ENCODE assay signal across 1 cellular context in the genomic region with DNA sequence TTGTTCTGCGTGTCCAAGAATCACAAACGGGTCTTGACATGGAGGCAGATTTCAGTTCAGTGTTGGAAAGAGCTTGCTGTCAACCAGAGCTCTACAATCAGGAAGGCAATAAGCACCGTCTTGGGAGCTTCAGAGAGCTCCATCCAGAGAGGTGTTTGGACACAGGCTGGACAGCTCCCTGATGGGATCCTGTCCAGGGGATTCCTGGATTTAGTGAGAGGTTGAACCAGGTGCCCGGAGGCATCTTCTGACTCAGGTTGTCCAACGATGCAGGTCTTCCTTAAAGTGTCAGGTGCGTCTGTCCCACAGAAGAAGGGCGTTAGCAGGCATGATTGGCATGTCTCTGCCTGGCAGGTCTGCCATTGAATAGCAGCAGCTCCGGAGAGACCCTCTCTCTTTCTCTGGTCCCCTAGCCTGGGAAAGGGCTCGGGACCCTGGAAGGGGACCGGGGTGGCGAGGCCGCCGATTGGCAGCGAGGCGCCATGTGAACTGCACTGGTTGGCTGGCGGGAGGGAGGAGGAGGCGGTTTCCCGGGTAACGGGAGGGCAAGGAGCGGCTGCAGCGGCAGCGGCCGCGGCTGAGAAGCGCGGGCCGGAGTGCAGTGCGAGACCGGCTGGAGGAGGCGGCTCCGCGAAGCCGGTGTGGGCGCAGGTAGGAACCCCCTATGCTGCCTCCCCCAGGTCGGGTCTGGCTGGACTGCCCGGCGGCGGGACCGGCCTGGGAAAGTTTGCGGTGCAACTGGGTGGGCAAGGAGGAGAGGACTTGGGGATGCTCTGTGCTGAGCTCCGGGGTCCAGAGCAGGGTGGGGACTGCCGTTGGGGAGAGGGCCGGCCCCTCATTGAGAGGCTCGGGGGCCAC.
TF ChIP-seq lines count a peak whose summit lies in the region.

No MANE protein-coding gene starts in this region.

TF ChIP-seq in K562, 482 proteins besides CTCF, POLR2A, EP300 and RAD21 (continued from another document):
- TF ChIP-seq, protein P1, sequence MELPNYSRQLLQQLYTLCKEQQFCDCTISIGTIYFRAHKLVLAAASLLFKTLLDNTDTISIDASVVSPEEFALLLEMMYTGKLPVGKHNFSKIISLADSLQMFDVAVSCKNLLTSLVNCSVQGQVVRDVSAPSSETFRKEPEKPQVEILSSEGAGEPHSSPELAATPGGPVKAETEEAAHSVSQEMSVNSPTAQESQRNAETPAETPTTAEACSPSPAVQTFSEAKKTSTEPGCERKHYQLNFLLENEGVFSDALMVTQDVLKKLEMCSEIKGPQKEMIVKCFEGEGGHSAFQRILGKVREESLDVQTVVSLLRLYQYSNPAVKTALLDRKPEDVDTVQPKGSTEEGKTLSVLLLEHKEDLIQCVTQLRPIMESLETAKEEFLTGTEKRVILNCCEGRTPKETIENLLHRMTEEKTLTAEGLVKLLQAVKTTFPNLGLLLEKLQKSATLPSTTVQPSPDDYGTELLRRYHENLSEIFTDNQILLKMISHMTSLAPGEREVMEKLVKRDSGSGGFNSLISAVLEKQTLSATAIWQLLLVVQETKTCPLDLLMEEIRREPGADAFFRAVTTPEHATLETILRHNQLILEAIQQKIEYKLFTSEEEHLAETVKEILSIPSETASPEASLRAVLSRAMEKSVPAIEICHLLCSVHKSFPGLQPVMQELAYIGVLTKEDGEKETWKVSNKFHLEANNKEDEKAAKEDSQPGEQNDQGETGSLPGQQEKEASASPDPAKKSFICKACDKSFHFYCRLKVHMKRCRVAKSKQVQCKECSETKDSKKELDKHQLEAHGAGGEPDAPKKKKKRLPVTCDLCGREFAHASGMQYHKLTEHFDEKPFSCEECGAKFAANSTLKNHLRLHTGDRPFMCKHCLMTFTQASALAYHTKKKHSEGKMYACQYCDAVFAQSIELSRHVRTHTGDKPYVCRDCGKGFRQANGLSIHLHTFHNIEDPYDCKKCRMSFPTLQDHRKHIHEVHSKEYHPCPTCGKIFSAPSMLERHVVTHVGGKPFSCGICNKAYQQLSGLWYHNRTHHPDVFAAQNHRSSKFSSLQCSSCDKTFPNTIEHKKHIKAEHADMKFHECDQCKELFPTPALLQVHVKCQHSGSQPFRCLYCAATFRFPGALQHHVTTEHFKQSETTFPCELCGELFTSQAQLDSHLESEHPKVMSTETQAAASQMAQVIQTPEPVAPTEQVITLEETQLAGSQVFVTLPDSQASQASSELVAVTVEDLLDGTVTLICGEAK (IDR thresholded peaks at IDR 0.05), result no peak
- TF ChIP-seq, protein P1 (CRISPR knock-in tag; IDR thresholded peaks at IDR 0.05), result no peak
